11 cellular contexts compared by ENCODE assay signal in genomic region chr7:158267737-158268435, GRCh38.
"Had no signal": no experiment of that assay in that cellular context is flagged by ENCODE, and none has a peak within 500 bp of the region (broad histone marks: within the 10 kb centered on the region; RNA-seq: fewer than 3 reads in every experiment).

No MANE protein-coding gene starts in this region.

- H3K27ac Mint-ChIP-seq: activated naive CD8-positive, alpha-beta T cell treated with anti-CD3 and anti-CD28 coated beads for 36 hours; memory B cell; nephron progenitor cell; stimulated activated memory B cell treated with anti-CD40 and anti-IgM and Interleukin-4, amounts not matched to agents 10 μg/mL and 1 μg/mL and 100 μg/mL, for 72 hours had no signal

- FAIRE-seq: endometrium, TTC549 had no signal

- H3K9me3 Mint-ChIP-seq: activated naive CD8-positive, alpha-beta T cell treated with anti-CD3 and anti-CD28 coated beads for 36 hours had no signal

- H3K4me1 Mint-ChIP-seq: activated naive CD8-positive, alpha-beta T cell treated with anti-CD3 and anti-CD28 coated beads for 36 hours; memory B cell; nephron progenitor cell; stimulated activated memory B cell treated with anti-CD40 and anti-IgM and Interleukin-4, amounts not matched to agents 10 μg/mL and 1 μg/mL and 100 μg/mL, for 72 hours had no signal

- H3K36me3 Mint-ChIP-seq: activated naive CD8-positive, alpha-beta T cell treated with anti-CD3 and anti-CD28 coated beads for 36 hours; memory B cell; stimulated activated memory B cell treated with anti-CD40 and anti-IgM and Interleukin-4, amounts not matched to agents 10 μg/mL and 1 μg/mL and 100 μg/mL, for 72 hours had no signal

- DNase-seq: activated CD4-positive, alpha-beta T cell treated with anti-CD3 and anti-CD28 coated beads, Interleukin-2, amount 50 U/mL, for 4 hours; activated naive CD8-positive, alpha-beta T cell treated with anti-CD3 and anti-CD28 coated beads for 36 hours; activated T-cell treated with anti-CD3 and anti-CD28 coated beads, Interleukin-2, amount 50 U/mL, for 1 hour; nephron progenitor cell; stimulated activated CD4-positive, alpha-beta T cell treated with anti-CD3 and anti-CD28 coated beads, Interleukin-1b, Interleukin-23, amount 100 ng/mL, for 48 hours; T-helper 2 cell had no signal

- H3K4me3 Mint-ChIP-seq: activated naive CD8-positive, alpha-beta T cell treated with anti-CD3 and anti-CD28 coated beads for 36 hours; memory B cell; nephron progenitor cell; stimulated activated memory B cell treated with anti-CD40 and anti-IgM and Interleukin-4, amounts not matched to agents 10 μg/mL and 1 μg/mL and 100 μg/mL, for 72 hours had no signal

- H3K27me3 Mint-ChIP-seq: activated naive CD8-positive, alpha-beta T cell treated with anti-CD3 and anti-CD28 coated beads for 36 hours; memory B cell; stimulated activated memory B cell treated with anti-CD40 and anti-IgM and Interleukin-4, amounts not matched to agents 10 μg/mL and 1 μg/mL and 100 μg/mL, for 72 hours had no signal

- H3K4me3 ChIP-seq: dorsolateral prefrontal cortex had no signal
